ENCODE assay signal across 1 cellular context in genomic region chr19:35396240-35396885, GRCh38.
TF ChIP-seq lines count a peak whose summit lies in the region.

No MANE protein-coding gene starts in this region.

TF ChIP-seq in K562, 482 proteins besides CTCF, POLR2A, EP300 and RAD21:
- TF ChIP-seq FUS (optimal IDR thresholded peaks at IDR 0.05; ENCODE audit: low read depth, low read length) = no peak
- peak; percentile 87 for TF ChIP-seq CEBPB (tag; IDR thresholded peaks at IDR 0.05)
- no peak for TF ChIP-seq HLTF (IDR thresholded peaks at IDR 0.05)
- TF ChIP-seq ZSCAN32 (CRISPR knock-in tag; IDR thresholded peaks at IDR 0.05) = peak; percentile 61; the same call in 1 of the 2 replicates
- TF ChIP-seq DEAF1 (CRISPR knock-in tag; IDR thresholded peaks at IDR 0.05) = no peak
- peak; percentile 73 for TF ChIP-seq ATF3 (IDR thresholded peaks at IDR 0.05)
- TF ChIP-seq ATF3 (CRISPR knock-in tag; conservative IDR thresholded peaks at IDR 0.05) = no peak
- TF ChIP-seq CEBPG (CRISPR knock-in tag; IDR thresholded peaks at IDR 0.05) = no peak; the same call in 1 of the 2 replicates
- TF ChIP-seq CEBPG (tag; conservative IDR thresholded peaks at IDR 0.05 in 1 of 2, IDR thresholded peaks at IDR 0.05 in 1 of 2) = peak; percentile 79 to 90
- TF ChIP-seq ATF4 (CRISPR knock-in tag; IDR thresholded peaks at IDR 0.05) = peak; percentile 67
